ENCODE assay signal across 1 cellular context in the genomic region with DNA sequence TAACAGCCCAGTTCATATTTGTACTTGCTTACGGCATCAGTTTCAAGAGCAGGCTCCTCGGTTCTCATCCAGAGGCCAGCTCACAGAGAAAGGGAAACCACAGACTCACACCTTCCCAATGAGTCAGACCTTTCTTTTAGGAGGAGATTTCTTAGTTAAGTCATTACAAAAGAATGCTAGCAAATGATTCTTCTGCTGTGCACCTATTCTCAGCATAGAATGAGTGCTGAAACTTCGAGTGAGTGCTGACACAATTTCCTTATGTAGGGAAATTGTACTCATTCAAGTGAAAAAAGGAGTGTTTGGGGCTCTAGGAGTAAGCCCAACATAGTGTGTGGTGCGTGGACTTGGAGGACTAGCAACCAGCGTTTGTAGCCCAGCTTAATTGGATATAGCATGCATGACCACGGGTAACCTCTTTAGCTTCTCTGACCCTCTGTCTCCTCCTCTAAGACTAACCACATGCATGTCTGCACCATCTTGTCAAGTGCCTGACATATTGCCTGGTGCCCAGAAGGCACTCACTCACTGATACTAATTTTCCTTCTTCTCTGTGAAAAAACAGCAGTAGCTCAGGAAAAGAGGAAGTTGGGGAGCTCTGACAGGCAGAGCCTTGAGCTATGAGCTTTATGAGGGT.
A peak's percentile ranks its signal among the peaks of the same experiment; 100 is the strongest.
TF ChIP-seq lines count a peak whose summit lies in the region.

No MANE protein-coding gene starts in this region.

TF ChIP-seq in HCT116, 20 proteins besides CTCF, POLR2A, EP300 and RAD21 (continued from another document):
- TF ChIP-seq ZBTB33 (IDR thresholded peaks at IDR 0.05; ENCODE audit: extremely low read depth, insufficient replicate concordance, low read length) (no peak), CBX3 (IDR thresholded peaks at IDR 0.05; ENCODE audit: low read depth) (peak; percentile 80), MAX (IDR thresholded peaks at IDR 0.05) (peak; percentile 68), SP1 (IDR thresholded peaks at IDR 0.05; ENCODE audit: low read depth) (peak; percentile 83)
